In the genomic region with DNA sequence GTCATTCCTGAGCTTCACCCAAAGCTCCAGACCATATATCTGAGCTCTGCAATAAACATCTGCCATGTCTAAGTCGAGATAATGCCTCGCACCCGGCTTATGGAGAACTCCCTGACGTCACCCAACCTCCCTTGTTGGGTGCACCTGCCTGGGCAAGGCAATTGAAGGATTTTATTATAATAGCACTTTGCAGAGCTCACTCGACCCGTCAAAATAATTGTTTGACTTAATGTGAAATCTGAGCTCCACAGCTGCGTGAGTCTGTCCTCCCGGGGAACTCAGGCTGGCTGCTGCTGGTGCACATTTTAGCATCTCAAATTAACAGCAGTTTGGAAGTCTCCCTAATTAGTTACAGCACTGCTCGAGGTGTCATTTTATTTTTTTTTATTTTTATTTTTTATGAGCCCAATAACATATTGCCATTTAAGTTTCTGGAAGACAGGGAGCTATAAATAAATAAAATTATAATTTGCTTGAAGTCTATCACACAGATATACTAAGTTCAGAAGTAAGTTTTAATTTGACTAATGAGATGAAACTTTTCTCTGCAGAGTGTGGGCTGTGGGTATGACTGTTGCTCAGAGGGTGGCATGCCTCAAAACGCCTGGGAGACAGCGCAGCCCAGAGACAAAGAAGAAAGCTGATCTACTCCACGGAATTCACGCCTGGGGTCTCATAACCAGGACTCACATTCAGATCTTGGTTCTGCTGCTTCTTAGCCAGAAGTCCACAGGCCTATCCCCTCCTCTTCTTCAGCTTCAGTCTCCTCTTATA, we compare ENCODE assay signal across 1 cellular context.
TF ChIP-seq lines count a peak whose summit lies in the region.

No MANE protein-coding gene starts in this region.

TF ChIP-seq in H1, 55 proteins besides CTCF, POLR2A, EP300 and RAD21:
- TF ChIP-seq, protein P1, sequence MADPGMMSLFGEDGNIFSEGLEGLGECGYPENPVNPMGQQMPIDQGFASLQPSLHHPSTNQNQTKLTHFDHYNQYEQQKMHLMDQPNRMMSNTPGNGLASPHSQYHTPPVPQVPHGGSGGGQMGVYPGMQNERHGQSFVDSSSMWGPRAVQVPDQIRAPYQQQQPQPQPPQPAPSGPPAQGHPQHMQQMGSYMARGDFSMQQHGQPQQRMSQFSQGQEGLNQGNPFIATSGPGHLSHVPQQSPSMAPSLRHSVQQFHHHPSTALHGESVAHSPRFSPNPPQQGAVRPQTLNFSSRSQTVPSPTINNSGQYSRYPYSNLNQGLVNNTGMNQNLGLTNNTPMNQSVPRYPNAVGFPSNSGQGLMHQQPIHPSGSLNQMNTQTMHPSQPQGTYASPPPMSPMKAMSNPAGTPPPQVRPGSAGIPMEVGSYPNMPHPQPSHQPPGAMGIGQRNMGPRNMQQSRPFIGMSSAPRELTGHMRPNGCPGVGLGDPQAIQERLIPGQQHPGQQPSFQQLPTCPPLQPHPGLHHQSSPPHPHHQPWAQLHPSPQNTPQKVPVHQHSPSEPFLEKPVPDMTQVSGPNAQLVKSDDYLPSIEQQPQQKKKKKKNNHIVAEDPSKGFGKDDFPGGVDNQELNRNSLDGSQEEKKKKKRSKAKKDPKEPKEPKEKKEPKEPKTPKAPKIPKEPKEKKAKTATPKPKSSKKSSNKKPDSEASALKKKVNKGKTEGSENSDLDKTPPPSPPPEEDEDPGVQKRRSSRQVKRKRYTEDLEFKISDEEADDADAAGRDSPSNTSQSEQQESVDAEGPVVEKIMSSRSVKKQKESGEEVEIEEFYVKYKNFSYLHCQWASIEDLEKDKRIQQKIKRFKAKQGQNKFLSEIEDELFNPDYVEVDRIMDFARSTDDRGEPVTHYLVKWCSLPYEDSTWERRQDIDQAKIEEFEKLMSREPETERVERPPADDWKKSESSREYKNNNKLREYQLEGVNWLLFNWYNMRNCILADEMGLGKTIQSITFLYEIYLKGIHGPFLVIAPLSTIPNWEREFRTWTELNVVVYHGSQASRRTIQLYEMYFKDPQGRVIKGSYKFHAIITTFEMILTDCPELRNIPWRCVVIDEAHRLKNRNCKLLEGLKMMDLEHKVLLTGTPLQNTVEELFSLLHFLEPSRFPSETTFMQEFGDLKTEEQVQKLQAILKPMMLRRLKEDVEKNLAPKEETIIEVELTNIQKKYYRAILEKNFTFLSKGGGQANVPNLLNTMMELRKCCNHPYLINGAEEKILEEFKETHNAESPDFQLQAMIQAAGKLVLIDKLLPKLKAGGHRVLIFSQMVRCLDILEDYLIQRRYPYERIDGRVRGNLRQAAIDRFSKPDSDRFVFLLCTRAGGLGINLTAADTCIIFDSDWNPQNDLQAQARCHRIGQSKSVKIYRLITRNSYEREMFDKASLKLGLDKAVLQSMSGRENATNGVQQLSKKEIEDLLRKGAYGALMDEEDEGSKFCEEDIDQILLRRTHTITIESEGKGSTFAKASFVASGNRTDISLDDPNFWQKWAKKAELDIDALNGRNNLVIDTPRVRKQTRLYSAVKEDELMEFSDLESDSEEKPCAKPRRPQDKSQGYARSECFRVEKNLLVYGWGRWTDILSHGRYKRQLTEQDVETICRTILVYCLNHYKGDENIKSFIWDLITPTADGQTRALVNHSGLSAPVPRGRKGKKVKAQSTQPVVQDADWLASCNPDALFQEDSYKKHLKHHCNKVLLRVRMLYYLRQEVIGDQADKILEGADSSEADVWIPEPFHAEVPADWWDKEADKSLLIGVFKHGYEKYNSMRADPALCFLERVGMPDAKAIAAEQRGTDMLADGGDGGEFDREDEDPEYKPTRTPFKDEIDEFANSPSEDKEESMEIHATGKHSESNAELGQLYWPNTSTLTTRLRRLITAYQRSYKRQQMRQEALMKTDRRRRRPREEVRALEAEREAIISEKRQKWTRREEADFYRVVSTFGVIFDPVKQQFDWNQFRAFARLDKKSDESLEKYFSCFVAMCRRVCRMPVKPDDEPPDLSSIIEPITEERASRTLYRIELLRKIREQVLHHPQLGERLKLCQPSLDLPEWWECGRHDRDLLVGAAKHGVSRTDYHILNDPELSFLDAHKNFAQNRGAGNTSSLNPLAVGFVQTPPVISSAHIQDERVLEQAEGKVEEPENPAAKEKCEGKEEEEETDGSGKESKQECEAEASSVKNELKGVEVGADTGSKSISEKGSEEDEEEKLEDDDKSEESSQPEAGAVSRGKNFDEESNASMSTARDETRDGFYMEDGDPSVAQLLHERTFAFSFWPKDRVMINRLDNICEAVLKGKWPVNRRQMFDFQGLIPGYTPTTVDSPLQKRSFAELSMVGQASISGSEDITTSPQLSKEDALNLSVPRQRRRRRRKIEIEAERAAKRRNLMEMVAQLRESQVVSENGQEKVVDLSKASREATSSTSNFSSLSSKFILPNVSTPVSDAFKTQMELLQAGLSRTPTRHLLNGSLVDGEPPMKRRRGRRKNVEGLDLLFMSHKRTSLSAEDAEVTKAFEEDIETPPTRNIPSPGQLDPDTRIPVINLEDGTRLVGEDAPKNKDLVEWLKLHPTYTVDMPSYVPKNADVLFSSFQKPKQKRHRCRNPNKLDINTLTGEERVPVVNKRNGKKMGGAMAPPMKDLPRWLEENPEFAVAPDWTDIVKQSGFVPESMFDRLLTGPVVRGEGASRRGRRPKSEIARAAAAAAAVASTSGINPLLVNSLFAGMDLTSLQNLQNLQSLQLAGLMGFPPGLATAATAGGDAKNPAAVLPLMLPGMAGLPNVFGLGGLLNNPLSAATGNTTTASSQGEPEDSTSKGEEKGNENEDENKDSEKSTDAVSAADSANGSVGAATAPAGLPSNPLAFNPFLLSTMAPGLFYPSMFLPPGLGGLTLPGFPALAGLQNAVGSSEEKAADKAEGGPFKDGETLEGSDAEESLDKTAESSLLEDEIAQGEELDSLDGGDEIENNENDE (IDR thresholded peaks at IDR 0.05; ENCODE audit: insufficient replicate concordance, low read length) = no peak
- TF ChIP-seq, protein P2, sequence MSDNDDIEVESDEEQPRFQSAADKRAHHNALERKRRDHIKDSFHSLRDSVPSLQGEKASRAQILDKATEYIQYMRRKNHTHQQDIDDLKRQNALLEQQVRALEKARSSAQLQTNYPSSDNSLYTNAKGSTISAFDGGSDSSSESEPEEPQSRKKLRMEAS (IDR thresholded peaks at IDR 0.05) = no peak
- no peak for TF ChIP-seq BRCA1 (IDR thresholded peaks at IDR 0.05; ENCODE audit: low read depth, low read length)
- no peak for TF ChIP-seq BACH1 (IDR thresholded peaks at IDR 0.05; ENCODE audit: low read length)
- TF ChIP-seq SIX5 (IDR thresholded peaks at IDR 0.05; ENCODE audit: low read depth, low read length) = no peak
- TF ChIP-seq CTBP2 (IDR thresholded peaks at IDR 0.05; ENCODE audit: borderline replicate concordance, insufficient read depth, insufficient read length, low read length) = no peak
- TF ChIP-seq HDAC6 (IDR thresholded peaks at IDR 0.05; ENCODE audit: low read depth, low read length) = no peak
- no peak for TF ChIP-seq TAF1 (IDR thresholded peaks at IDR 0.05; ENCODE audit: low read depth, low read length)
- TF ChIP-seq SIRT6 (IDR thresholded peaks at IDR 0.05; ENCODE audit: low read length) = no peak
- TF ChIP-seq, protein P3, sequence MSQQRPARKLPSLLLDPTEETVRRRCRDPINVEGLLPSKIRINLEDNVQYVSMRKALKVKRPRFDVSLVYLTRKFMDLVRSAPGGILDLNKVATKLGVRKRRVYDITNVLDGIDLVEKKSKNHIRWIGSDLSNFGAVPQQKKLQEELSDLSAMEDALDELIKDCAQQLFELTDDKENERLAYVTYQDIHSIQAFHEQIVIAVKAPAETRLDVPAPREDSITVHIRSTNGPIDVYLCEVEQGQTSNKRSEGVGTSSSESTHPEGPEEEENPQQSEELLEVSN (IDR thresholded peaks at IDR 0.05) = no peak
- TF ChIP-seq CREB1 (IDR thresholded peaks at IDR 0.05) = no peak
- no peak for TF ChIP-seq CHD2 (IDR thresholded peaks at IDR 0.05; ENCODE audit: low read length)
- no peak for TF ChIP-seq RBBP5 (IDR thresholded peaks at IDR 0.05; ENCODE audit: borderline replicate concordance, low read depth, low read length)
- no peak for TF ChIP-seq ZNF274 (IDR thresholded peaks at IDR 0.05; ENCODE audit: borderline replicate concordance, extremely low read depth, low read length)
- TF ChIP-seq GTF2F1 (IDR thresholded peaks at IDR 0.05; ENCODE audit: borderline replicate concordance, low read depth, low read length) = no peak
- no peak for TF ChIP-seq NRF1 (IDR thresholded peaks at IDR 0.05; ENCODE audit: low read depth, low read length)
- TF ChIP-seq FOSL1 (IDR thresholded peaks at IDR 0.05; ENCODE audit: insufficient read depth, low read depth, low read length) = no peak
